ENCODE assay signal across 12 cellular contexts in genomic region chr5:157350939-157351338, GRCh38.
DNase-seq lines count a peak whose midpoint lies in the region; ATAC-seq and TF ChIP-seq lines count a peak whose summit lies in the region.
"Had no signal": no experiment of that assay in that cellular context is flagged by ENCODE, and none has a peak within 500 bp of the region (broad histone marks: within the 10 kb centered on the region; RNA-seq: fewer than 3 reads in every experiment).

No MANE protein-coding gene starts in this region.

- peak; percentile 23 for DNase-seq in GM20000 (ENCODE audit: low spot score)
- peak; percentile 32 to 78 for DNase-seq in lung microvascular endothelial cell (ENCODE audit: low read depth in 2 of 2)
- no peak for DNase-seq in stimulated activated naive CD4-positive, alpha-beta T cell (lab: John Stamatoyannopoulos, UW)
- no peak for DNase-seq in posterior cingulate gyrus
- no peak for DNase-seq in NCI-H128 (lab: John Stamatoyannopoulos, UW; ENCODE audit: unreplicated experiment)
- DNase-seq in DMS153 treated with DMSO at 0.1 percent for 48 hours (lab: John Stamatoyannopoulos, UW; ENCODE audit: unreplicated experiment): no peak
- DNase-seq: left colon; NCI-H2029; ovary; stimulated activated CD4-positive, alpha-beta T cell treated with anti-CD3 and anti-CD28 coated beads, Interleukin-4, amount 100 ng/mL, for 4 hours had no signal

- ATAC-seq in GM18499 (IDR thresholded peaks at IDR 0.05; ENCODE audit: insufficient read depth, unreplicated experiment) (peak; percentile 65), HG03558 (IDR thresholded peaks at IDR 0.05; ENCODE audit: extremely low read depth, unreplicated experiment) (peak; percentile 66)
- ATAC-seq: left colon had no signal

- TF ChIP-seq CTCF in GM20000 (IDR thresholded peaks at IDR 0.05; ENCODE audit: extremely low read depth, missing control alignments): no peak

- intact Hi-C loops in posterior cingulate gyrus (cut with DNase I): no loop called here

Comparison
In these comparisons a context has a peak if more than half of its experiments do, and no peak if none do; other contexts are left out.
1. DNase-seq: peak in GM20000 (single experiment) and lung microvascular endothelial cell (2 of 2); none in stimulated activated naive CD4-positive, alpha-beta T cell (0 of 6), posterior cingulate gyrus (0 of 10), NCI-H128 (single experiment) and DMS153 treated with DMSO at 0.1 percent for 48 hours (single experiment).